In genomic region chr20:35742741-35743523, GRCh38 we compare ENCODE assay signal across 8 cellular contexts. TPM values are rescaled to one million over a fixed set of nuclear protein-coding genes. Genes with fewer than 3 reads are reported as not detected.
A peak's percentile ranks its signal among the peaks of the same experiment; 100 is the strongest.
DNase-seq lines count a peak whose midpoint lies in the region; ATAC-seq and TF ChIP-seq lines count a peak whose summit lies in the region.

No MANE protein-coding gene starts in this region.

- TF ChIP-seq CTCF in KMS-11 (conservative IDR thresholded peaks at IDR 0.05; ENCODE audit: low read depth, low read length), result peak; percentile 34; the same call in 1 of the 2 replicates

- peak overlapping the region; percentile 90 to 100 (median 98) for H3K4me3 Mint-ChIP-seq in naive B cell

- peaks cover 57% of the 10 kb centered on the region for H3K79me2 ChIP-seq in KMS-11 (ENCODE audit: insufficient read depth, low read depth)

- peaks cover 28% of the 10 kb centered on the region; the same call in 1 of the 2 replicates for H3K36me3 ChIP-seq in KMS-11 (ENCODE audit: insufficient read depth)
- H3K36me3 ChIP-seq in SK-N-MC (ENCODE audit: insufficient read depth, low read length), result peaks cover 29% of the 10 kb centered on the region
- H3K36me3 ChIP-seq in endocrine pancreas (ENCODE audit: control insufficient read depth, insufficient read depth, low read length), result peaks cover 10% of the 10 kb centered on the region

- peak overlapping the region; percentile 83 for H3K4me2 ChIP-seq in KMS-11

- H3K9ac ChIP-seq in KMS-11 (peak overlapping the region; percentile 100), SK-N-MC (ENCODE audit: insufficient read length) (peak overlapping the region; percentile 99), endocrine pancreas (ENCODE audit: control insufficient read depth, insufficient read depth, low read length) (peak overlapping the region; percentile 95)

- no peaks in the 10 kb centered on the region for H3K27me3 Mint-ChIP-seq in naive B cell

- no peaks in the 10 kb centered on the region for H3K27me3 ChIP-seq in KMS-11 (ENCODE audit: insufficient read depth, low read depth)
- H3K27me3 ChIP-seq in endocrine pancreas (ENCODE audit: control insufficient read depth, insufficient read depth, low read length), result no peaks in the 10 kb centered on the region

- H3K9me3 ChIP-seq in SK-N-MC (ENCODE audit: low read depth, low read length) (no peaks in the 10 kb centered on the region), endocrine pancreas (ENCODE audit: control insufficient read depth, low read length) (no peaks in the 10 kb centered on the region)

- no peak for DNase-seq in SK-N-MC (ENCODE audit: low read depth, low spot score)
- peak; percentile 60 for DNase-seq in naive B cell

- peak; percentile 23 to 27 for ATAC-seq in naive B cell (ENCODE audit: low read depth in 2 of 2)
- ATAC-seq in GM19452 (IDR thresholded peaks at IDR 0.05; ENCODE audit: unreplicated experiment), result no peak
- ATAC-seq in GM18520 (IDR thresholded peaks at IDR 0.05; ENCODE audit: unreplicated experiment), result no peak
- ATAC-seq in HG03520 (IDR thresholded peaks at IDR 0.05; ENCODE audit: unreplicated experiment), result no peak

- peaks cover 39 to 47% (median 40%) of the 10 kb centered on the region in 3 donors for H3K4me1 Mint-ChIP-seq in naive B cell

- peak overlapping the region; percentile 97 to 100 (median 99) for H3K27ac Mint-ChIP-seq in naive B cell

- peaks cover 32% of the 10 kb centered on the region for H4K20me1 ChIP-seq in KMS-11 (ENCODE audit: insufficient read depth)

- H3K4me3 ChIP-seq in GM08714 (ENCODE audit: low read length), result peak overlapping the region; percentile 98
- H3K4me3 ChIP-seq in KMS-11 (IDR thresholded peaks at IDR 0.05; ENCODE audit: insufficient read depth, low read depth, low read length), result no peak overlapping the region
- H3K4me3 ChIP-seq in SK-N-MC, result peak overlapping the region; percentile 88
- H3K4me3 ChIP-seq in endocrine pancreas (ENCODE audit: control insufficient read depth, insufficient read depth, low read length), result peak overlapping the region; percentile 89

- peaks cover 26 to 28% of the 10 kb centered on the region in 2 donors for H3K36me3 Mint-ChIP-seq in naive B cell

- H3K27ac ChIP-seq in KMS-11 (peak overlapping the region; percentile 89), SK-N-MC (peak overlapping the region; percentile 97)

- H3K4me1 ChIP-seq in KMS-11 (ENCODE audit: low read depth, poor library complexity, severe bottlenecking) (peaks cover 38% of the 10 kb centered on the region), endocrine pancreas (ENCODE audit: control insufficient read depth, insufficient read depth, low read length) (peaks cover 13% of the 10 kb centered on the region)

- peaks cover 0 to 2% (median 0%) of the 10 kb centered on the region in 7 donors for H3K9me3 Mint-ChIP-seq in naive B cell

- H2AFZ ChIP-seq in KMS-11 (ENCODE audit: low read depth), result peak overlapping the region; percentile 4

RNA-seq across cellular contexts. Expression of gene RBM39, which starts 0.9 kb away (rescaled TPM):
- polyA plus RNA-seq in naive B cell (ENCODE audit: low read depth in 6 of 6), result 100 to 1,000 TPM in 5 of 6 donors, 10 to 100 TPM in 1; 85.4 to 213 (median 173) TPM

RNA-seq across cellular contexts. Expression of gene PHF20, which starts 28.9 kb away (rescaled TPM):
- 100 to 1,000 TPM; 150 to 257 (median 154) TPM for polyA plus RNA-seq in naive B cell (ENCODE audit: low read depth in 6 of 6)

RNA-seq across cellular contexts. Expression of gene ROMO1, which starts 43.7 kb away (rescaled TPM):
- polyA plus RNA-seq in naive B cell (ENCODE audit: low read depth in 6 of 6), result 100 to 1,000 TPM; 256 to 337 (median 292) TPM

RNA-seq across cellular contexts. Expression of gene NFS1, which starts 43.8 kb away (rescaled TPM):
- polyA plus RNA-seq in naive B cell (ENCODE audit: low read depth in 6 of 6), result 10 to 100 TPM in 5 of 6 donors, 1 to 10 TPM in 1; 7.8 to 23.1 (median 13.3) TPM

Comparison
In these comparisons a context has a peak if more than half of its experiments do, and no peak if none do; other contexts are left out.
1. ATAC-seq: peak in naive B cell (2 of 2); none in GM19452 (single experiment), GM18520 (single experiment) and HG03520 (single experiment).
2. Peak in every context shown above with its lines, with median percentiles within 50 percentile points of each other: H3K9ac ChIP-seq.